In genomic region chr2:73979686-73980085, GRCh38 we compare ENCODE assay signal across 1 cellular context.
A peak's percentile ranks its signal among the peaks of the same experiment; 100 is the strongest.
TF ChIP-seq lines count a peak whose summit lies in the region.

No MANE protein-coding gene starts in this region.

TF ChIP-seq in SK-N-SH, 30 proteins besides CTCF, POLR2A, EP300 and RAD21 (continued from another document):
- no peak for TF ChIP-seq ZBTB33 (IDR thresholded peaks at IDR 0.05; ENCODE audit: borderline replicate concordance, low read depth)
- no peak for TF ChIP-seq SIN3A (IDR thresholded peaks at IDR 0.05; ENCODE audit: borderline replicate concordance, low read depth, low read length)
- no peak for TF ChIP-seq SMC3 (IDR thresholded peaks at IDR 0.05; ENCODE audit: low read depth, low read length)
- no peak for TF ChIP-seq CHD2 (IDR thresholded peaks at IDR 0.05; ENCODE audit: low read length, partially characterized antibody)
- no peak for TF ChIP-seq IRF3 (IDR thresholded peaks at IDR 0.05; ENCODE audit: low read depth, low read length)
- no peak for TF ChIP-seq NFIC (IDR thresholded peaks at IDR 0.05; ENCODE audit: borderline replicate concordance)
- no peak for TF ChIP-seq MXI1 (IDR thresholded peaks at IDR 0.05; ENCODE audit: low read depth, low read length)
- peak; percentile 62; the same call in 1 of the 2 replicates for TF ChIP-seq JUND (IDR thresholded peaks at IDR 0.05)
- TF ChIP-seq TCF12 (IDR thresholded peaks at IDR 0.05), result peak; percentile 54; the same call in 1 of the 2 replicates
- no peak for TF ChIP-seq RFX5 (IDR thresholded peaks at IDR 0.05; ENCODE audit: low read length)
- no peak for TF ChIP-seq MEF2A (IDR thresholded peaks at IDR 0.05; ENCODE audit: borderline replicate concordance, low read depth)
- no peak for TF ChIP-seq GABPA (IDR thresholded peaks at IDR 0.05; ENCODE audit: low read depth)
- no peak for TF ChIP-seq GATA2 (CRISPR knock-in tag; IDR thresholded peaks at IDR 0.05)
- no peak for TF ChIP-seq FOXJ3 (CRISPR knock-in tag; IDR thresholded peaks at IDR 0.05)
- TF ChIP-seq USF2 (IDR thresholded peaks at IDR 0.05; ENCODE audit: borderline replicate concordance, low read depth, low read length), result no peak
- no peak for TF ChIP-seq RXRA (IDR thresholded peaks at IDR 0.05; ENCODE audit: borderline replicate concordance, low read depth)
- TF ChIP-seq MAX (IDR thresholded peaks at IDR 0.05; ENCODE audit: low read depth), result peak; percentile 50; the same call in 1 of the 2 replicates
- no peak for TF ChIP-seq REST (IDR thresholded peaks at IDR 0.05; ENCODE audit: low read depth, low read length)
- TF ChIP-seq TAF1 (IDR thresholded peaks at IDR 0.05; ENCODE audit: borderline replicate concordance, low read depth, low read length), result no peak
- TF ChIP-seq POLR2AphosphoS5 (IDR thresholded peaks at IDR 0.05; ENCODE audit: low read depth, low read length), result peak; percentile 37
- TF ChIP-seq RCOR1 (IDR thresholded peaks at IDR 0.05; ENCODE audit: low read length), result no peak
- TF ChIP-seq FOXM1 (IDR thresholded peaks at IDR 0.05; ENCODE audit: low read depth), result no peak
- TF ChIP-seq TEAD4 (IDR thresholded peaks at IDR 0.05; ENCODE audit: borderline replicate concordance, insufficient read depth), result no peak
TF ChIP-seq in SK-N-SH: peak in this region for 6.
